In the genomic region with DNA sequence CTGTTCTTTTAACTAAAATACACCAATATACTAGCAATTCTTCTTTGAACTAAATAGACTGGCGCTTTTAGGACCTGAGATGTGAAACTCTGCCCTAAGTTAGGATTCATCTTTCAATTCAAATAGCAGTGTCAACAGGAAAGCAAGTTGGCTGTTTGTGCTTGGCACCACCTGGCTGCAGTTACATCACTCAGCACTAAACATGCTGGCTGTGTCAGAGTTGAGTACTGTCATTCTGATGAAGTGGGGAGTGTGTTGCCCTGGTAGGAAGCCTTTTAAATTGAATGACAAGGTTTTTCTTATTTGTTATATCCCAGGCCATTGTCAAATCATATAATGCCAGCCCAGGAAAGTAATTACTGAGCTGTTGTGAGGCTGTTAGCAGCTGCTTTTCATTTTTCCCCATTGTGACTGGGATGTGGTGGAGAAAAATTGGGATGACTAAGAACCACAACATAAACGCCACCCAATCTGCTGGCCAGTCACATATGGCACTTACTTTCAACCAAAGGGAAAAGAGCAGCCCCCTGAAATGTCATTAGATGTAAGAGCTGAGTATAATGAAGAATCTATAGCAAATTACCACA, we compare ENCODE assay signal across 1 cellular context.
TF ChIP-seq lines count a peak whose summit lies in the region.

No MANE protein-coding gene starts in this region.

TF ChIP-seq in IMR-90, 13 proteins besides CTCF, POLR2A, EP300 and RAD21 (continued from another document):
- TF ChIP-seq USF2 (IDR thresholded peaks at IDR 0.05; ENCODE audit: low read depth, low read length) (no peak), CEBPB (IDR thresholded peaks at IDR 0.05; ENCODE audit: low read depth, low read length) (no peak), BHLHE40 (IDR thresholded peaks at IDR 0.05; ENCODE audit: low read depth, low read length) (no peak), MXI1 (IDR thresholded peaks at IDR 0.05; ENCODE audit: borderline replicate concordance, low read depth, low read length) (no peak), SMC3 (IDR thresholded peaks at IDR 0.05; ENCODE audit: low read depth, low read length) (no peak), RFX5 (IDR thresholded peaks at IDR 0.05; ENCODE audit: low read depth, low read length) (no peak), MAFK (IDR thresholded peaks at IDR 0.05; ENCODE audit: low read depth, low read length) (no peak)
- TF ChIP-seq, protein P1, sequence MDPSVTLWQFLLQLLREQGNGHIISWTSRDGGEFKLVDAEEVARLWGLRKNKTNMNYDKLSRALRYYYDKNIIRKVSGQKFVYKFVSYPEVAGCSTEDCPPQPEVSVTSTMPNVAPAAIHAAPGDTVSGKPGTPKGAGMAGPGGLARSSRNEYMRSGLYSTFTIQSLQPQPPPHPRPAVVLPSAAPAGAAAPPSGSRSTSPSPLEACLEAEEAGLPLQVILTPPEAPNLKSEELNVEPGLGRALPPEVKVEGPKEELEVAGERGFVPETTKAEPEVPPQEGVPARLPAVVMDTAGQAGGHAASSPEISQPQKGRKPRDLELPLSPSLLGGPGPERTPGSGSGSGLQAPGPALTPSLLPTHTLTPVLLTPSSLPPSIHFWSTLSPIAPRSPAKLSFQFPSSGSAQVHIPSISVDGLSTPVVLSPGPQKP (IDR thresholded peaks at IDR 0.05; ENCODE audit: borderline replicate concordance, low read depth, low read length) = no peak
